Comparison of ENCODE assay signal across 16 cellular contexts in the genomic region with DNA sequence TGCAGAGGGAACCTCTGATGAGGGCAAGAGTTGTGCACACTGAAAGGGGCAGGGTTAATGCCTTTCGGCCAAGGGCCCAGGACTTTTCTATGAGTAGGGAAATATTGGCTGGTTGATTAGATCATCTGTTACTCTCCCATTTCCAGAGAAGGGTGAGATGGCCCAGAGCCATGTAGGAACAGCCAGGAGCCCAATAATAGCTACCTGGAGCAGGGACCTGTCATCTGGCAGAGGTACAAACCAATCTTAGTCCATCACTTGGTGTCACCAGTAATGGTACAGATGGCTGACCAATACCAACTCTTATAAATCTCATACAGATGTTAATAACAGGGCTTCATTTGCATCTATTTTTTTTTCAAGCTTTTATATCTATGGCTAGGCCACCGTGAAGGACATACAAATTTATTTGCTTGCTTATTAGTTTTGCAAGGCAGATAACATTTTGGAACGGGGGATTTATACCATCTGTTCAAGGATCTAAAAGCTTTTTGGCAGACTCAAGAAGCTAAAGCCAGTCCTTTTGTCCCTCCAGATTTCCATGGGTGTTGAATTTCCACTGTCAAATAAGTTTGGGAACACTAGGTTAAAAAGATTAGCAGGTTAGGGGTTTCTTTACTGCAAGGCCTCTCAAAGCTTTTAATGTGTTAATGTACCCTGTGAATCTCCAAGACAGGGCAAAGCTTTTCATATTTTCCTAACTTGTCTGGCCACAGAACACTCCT.
DNase-seq lines count a peak whose midpoint lies in the region; ATAC-seq and TF ChIP-seq lines count a peak whose summit lies in the region.
"Had no signal": no experiment of that assay in that cellular context is flagged by ENCODE, and none has a peak within 500 bp of the region (broad histone marks: within the 10 kb centered on the region; RNA-seq: fewer than 3 reads in every experiment).

No MANE protein-coding gene starts in this region.

- no peaks in the 10 kb centered on the region for H3K9me3 ChIP-seq in CD4-positive, CD25-positive, alpha-beta regulatory T cell (ENCODE audit: control insufficient read depth in 2 of 2, low read length in 2 of 2)

- 0 out of 2 replicates have a peak, but pooled peaks cover 5% of the 10 kb centered on the region for H4K20me1 ChIP-seq in GM23338 (replicated peaks; ENCODE audit: insufficient read depth)

- TF ChIP-seq CTCF in GM23338 (conservative IDR thresholded peaks at IDR 0.05; ENCODE audit: low read depth in 2 of 2) (no peak), fibroblast of villous mesenchyme (IDR thresholded peaks at IDR 0.05; ENCODE audit: insufficient read depth, low read depth, low read length) (no peak), glutamatergic neuron (IDR thresholded peaks at IDR 0.05; ENCODE audit: partially characterized antibody, unreplicated experiment) (no peak)

- H3K27me3 Mint-ChIP-seq in CD4-positive, CD25-positive, alpha-beta regulatory T cell: no peaks in the 10 kb centered on the region
- H3K27me3 Mint-ChIP-seq in GM23338 (ENCODE audit: insufficient read depth, low read depth, poor library complexity) (peaks cover 6% of the 10 kb centered on the region), glutamatergic neuron (ENCODE audit: unreplicated experiment) (no peaks in the 10 kb centered on the region)
- H3K27me3 Mint-ChIP-seq in naive thymus-derived CD8-positive, alpha-beta T cell: no peaks in the 10 kb centered on the region

- H3K4me3 ChIP-seq in CD4-positive, CD25-positive, alpha-beta regulatory T cell (ENCODE audit: low read depth, low read length): no peak overlapping the region
- H3K4me3 ChIP-seq in GM23338 (no peak overlapping the region), fibroblast of villous mesenchyme (ENCODE audit: low read depth, low read length) (no peak overlapping the region)
- H3K4me3 ChIP-seq: GM23248 had no signal

- no peak for ATAC-seq in CD4-positive, CD25-positive, alpha-beta regulatory T cell (ENCODE audit: low read depth in 2 of 2)
- no peak for ATAC-seq in GM23338
- ATAC-seq in naive thymus-derived CD8-positive, alpha-beta T cell: no peak
- ATAC-seq in GM21825 (IDR thresholded peaks at IDR 0.05; ENCODE audit: unreplicated experiment): no peak

- no peaks in the 10 kb centered on the region for H3K36me3 ChIP-seq in CD4-positive, CD25-positive, alpha-beta regulatory T cell (ENCODE audit: control insufficient read depth, insufficient read depth, low read length)
- no peaks in the 10 kb centered on the region for H3K36me3 ChIP-seq in GM23338 (ENCODE audit: insufficient read depth)

- H3K4me2 ChIP-seq in GM23338: peak overlapping the region; percentile 56; the same call in 1 of the 2 replicates

- H3K4me3 Mint-ChIP-seq in CD4-positive, CD25-positive, alpha-beta regulatory T cell: no peak overlapping the region
- no peak overlapping the region for H3K4me3 Mint-ChIP-seq in GM23338
- H3K4me3 Mint-ChIP-seq in naive thymus-derived CD8-positive, alpha-beta T cell: no peak overlapping the region
- no peak overlapping the region for H3K4me3 Mint-ChIP-seq in glutamatergic neuron (ENCODE audit: unreplicated experiment)

- 0 out of 2 replicates have a peak, but pooled peaks cover 3% of the 10 kb centered on the region for H3F3A ChIP-seq in GM23338 (replicated peaks; ENCODE audit: low read depth)

- no peak overlapping the region for H3K27ac ChIP-seq in CD4-positive, CD25-positive, alpha-beta regulatory T cell (ENCODE audit: insufficient read depth, low read length, poor library complexity, severe bottlenecking)
- H3K27ac ChIP-seq in GM23338 (ENCODE audit: low read depth): 0 out of 2 replicates have a peak overlapping the region, but pooled peaks have one; percentile 27
- H3K27ac ChIP-seq: GM23248 had no signal

- no peaks in the 10 kb centered on the region for H3K9me3 Mint-ChIP-seq in CD4-positive, CD25-positive, alpha-beta regulatory T cell
- H3K9me3 Mint-ChIP-seq in GM23338: no peaks in the 10 kb centered on the region
- H3K9me3 Mint-ChIP-seq in naive thymus-derived CD8-positive, alpha-beta T cell: no peaks in the 10 kb centered on the region
- H3K9me3 Mint-ChIP-seq in glutamatergic neuron (ENCODE audit: unreplicated experiment): no peaks in the 10 kb centered on the region

- H2AFZ ChIP-seq in GM23338: no peak overlapping the region
- H2AFZ ChIP-seq: GM23248 had no signal

- H3K27me3 ChIP-seq in CD4-positive, CD25-positive, alpha-beta regulatory T cell (ENCODE audit: control insufficient read depth, insufficient read depth, low read length): no peaks in the 10 kb centered on the region
- H3K27me3 ChIP-seq in GM23338 (ENCODE audit: insufficient read depth): no peaks in the 10 kb centered on the region

- peaks cover 29 to 67% (median 62%) of the 10 kb centered on the region in 4 donors for H3K4me1 Mint-ChIP-seq in CD4-positive, CD25-positive, alpha-beta regulatory T cell
- H3K4me1 Mint-ChIP-seq in GM23338 (peaks cover 66% of the 10 kb centered on the region), glutamatergic neuron (ENCODE audit: low read depth, unreplicated experiment) (peaks cover 12% of the 10 kb centered on the region)
- H3K4me1 Mint-ChIP-seq in naive thymus-derived CD8-positive, alpha-beta T cell: peaks cover 42 to 73% (median 55%) of the 10 kb centered on the region in 4 donors

- POLR2A ChIA-PET in naive thymus-derived CD8-positive, alpha-beta T cell (lab: Charles Lee): no interaction called here

- peak overlapping the region in 2 of 3 donors; percentile 28 to 79 for H3K27ac Mint-ChIP-seq in CD4-positive, CD25-positive, alpha-beta regulatory T cell
- H3K27ac Mint-ChIP-seq in GM23338 (no peak overlapping the region), glutamatergic neuron (ENCODE audit: unreplicated experiment) (no peak overlapping the region)
- H3K27ac Mint-ChIP-seq in naive thymus-derived CD8-positive, alpha-beta T cell: peak overlapping the region in 3 of 10 donors; percentile 21 to 43 (median 32)

- DNase-seq in CD4-positive, CD25-positive, alpha-beta regulatory T cell: no peak
- no peak for DNase-seq in GM23338 (ENCODE audit: low spot score)
- peak; percentile 83 for DNase-seq in NCI-H82 (lab: John Stamatoyannopoulos, UW)
- peak; percentile 74 for DNase-seq in fibroblast of villous mesenchyme (ENCODE audit: low read depth)
- no peak for DNase-seq in naive thymus-derived CD8-positive, alpha-beta T cell
- no peak for DNase-seq in glutamatergic neuron
- no peak for DNase-seq in COR-L47 (lab: John Stamatoyannopoulos, UW)
- DNase-seq: EL, GM23248, NCI-H1105 treated with DMSO at 0.1 percent for 48 hours, NCI-H187, NCI-H510A treated with DMSO at 0.1 percent for 48 hours, OCI-M1, SIG-M5, SW 1271 had no signal

- H3K79me2 ChIP-seq in GM23338 (replicated peaks; ENCODE audit: insufficient read depth): peaks cover 76% of the 10 kb centered on the region

- H3K36me3 Mint-ChIP-seq in CD4-positive, CD25-positive, alpha-beta regulatory T cell: peaks cover 3% of the 10 kb centered on the region
- H3K36me3 Mint-ChIP-seq in GM23338 (ENCODE audit: low read depth): no peaks in the 10 kb centered on the region
- H3K36me3 Mint-ChIP-seq in naive thymus-derived CD8-positive, alpha-beta T cell: no peaks in the 10 kb centered on the region
- no peaks in the 10 kb centered on the region for H3K36me3 Mint-ChIP-seq in glutamatergic neuron (ENCODE audit: unreplicated experiment)

- H3K4me1 ChIP-seq in CD4-positive, CD25-positive, alpha-beta regulatory T cell (ENCODE audit: control insufficient read depth, insufficient read depth, low read length, poor library complexity, severe bottlenecking): peaks cover 11% of the 10 kb centered on the region
- peaks cover 57% of the 10 kb centered on the region for H3K4me1 ChIP-seq in GM23338 (ENCODE audit: insufficient read depth)

- H3K9me2 ChIP-seq in GM23338 (ENCODE audit: insufficient read depth): no peaks in the 10 kb centered on the region

TF ChIP-seq in GM23338, 12 proteins besides CTCF, POLR2A, EP300 and RAD21:
- TF ChIP-seq NANOG (IDR thresholded peaks at IDR 0.05; ENCODE audit: borderline replicate concordance) (no peak), ETS1 (IDR thresholded peaks at IDR 0.05) (no peak), ZNF114 (CRISPR knock-in tag; IDR thresholded peaks at IDR 0.05) (no peak), ZNF331 (CRISPR knock-in tag; IDR thresholded peaks at IDR 0.05; ENCODE audit: low read depth) (no peak), REST (IDR thresholded peaks at IDR 0.05; ENCODE audit: unreplicated experiment) (no peak)
TF ChIP-seq in GM23338: peak in this region for 0.

Comparison
In these comparisons a context has a peak if more than half of its experiments do, and no peak if none do; other contexts are left out.
1. DNase-seq: peak in NCI-H82 (single experiment) and fibroblast of villous mesenchyme (single experiment); none in CD4-positive, CD25-positive, alpha-beta regulatory T cell (0 of 3), GM23338 (single experiment), naive thymus-derived CD8-positive, alpha-beta T cell (0 of 10), glutamatergic neuron (single experiment) and COR-L47 (single experiment).
2. H3K27ac Mint-ChIP-seq: peak in CD4-positive, CD25-positive, alpha-beta regulatory T cell (2 of 3); none in GM23338 (single experiment) and glutamatergic neuron (single experiment).